In the genomic region with DNA sequence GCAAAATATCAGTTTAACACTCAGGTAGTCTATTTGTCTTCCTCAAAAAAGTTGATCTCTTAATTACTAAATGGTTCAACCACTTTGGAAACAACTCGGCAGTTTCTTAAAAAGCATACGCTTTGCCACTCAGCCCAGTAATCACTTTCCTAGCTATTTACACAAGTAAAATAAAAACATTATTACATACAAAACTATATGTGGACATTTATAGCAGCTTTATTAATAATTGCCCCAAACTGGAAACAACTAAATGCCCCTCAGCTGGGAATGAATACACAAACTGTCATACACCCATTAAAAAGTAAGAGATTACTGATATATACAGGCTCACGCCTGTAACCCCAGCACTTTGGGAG, we compare ENCODE assay signal across 13 cellular contexts. TPM values are rescaled to one million over a fixed set of nuclear protein-coding genes. Genes with fewer than 3 reads are reported as not detected.
DNase-seq lines count a peak whose midpoint lies in the region; ATAC-seq and TF ChIP-seq lines count a peak whose summit lies in the region.
"Had no signal": no experiment of that assay in that cellular context is flagged by ENCODE, and none has a peak within 500 bp of the region (broad histone marks: within the 10 kb centered on the region; RNA-seq: fewer than 3 reads in every experiment).

No MANE protein-coding gene starts in this region.

- H3K27ac ChIP-seq in OCI-LY3 (ENCODE audit: low read length) (peak overlapping the region; percentile 25), tibial artery (peak overlapping the region in 1 of 2 donors; percentile 10)
- H3K27ac ChIP-seq: BLaER1, parathyroid adenoma had no signal

- H3K9me3 Mint-ChIP-seq in activated naive CD4-positive, alpha-beta T cell treated with anti-CD3 and anti-CD28 coated beads for 36 hours, result no peaks in the 10 kb centered on the region
- H3K9me3 Mint-ChIP-seq in dendritic cell treated with granulocyte-macrophage colony-stimulating factor and Interleukin-4, amounts not matched to agents 40 ng/mL and 50 ng/mL, for 4 days, result no peaks in the 10 kb centered on the region
- H3K9me3 Mint-ChIP-seq in stimulated activated naive B cell treated with anti-CD40 and anti-IgM and Interleukin-4, amounts not matched to agents 10 μg/mL and 1 μg/mL and 100 μg/mL, for 72 hours, result no peaks in the 10 kb centered on the region
- no peaks in the 10 kb centered on the region for H3K9me3 Mint-ChIP-seq in endothelial cell (ENCODE audit: unreplicated experiment)

- DNase-seq in activated naive CD4-positive, alpha-beta T cell treated with anti-CD3 and anti-CD28 coated beads for 36 hours, result no peak
- no peak for DNase-seq in activated naive CD4-positive, alpha-beta T cell (lab: John Stamatoyannopoulos, UW)
- DNase-seq in stimulated activated naive B cell treated with anti-CD40 and anti-IgM and Interleukin-4, amounts not matched to agents 10 μg/mL and 1 μg/mL and 100 μg/mL, for 72 hours, result no peak
- DNase-seq in tibial artery (no peak), Ammon's horn (ENCODE audit: low spot score) (no peak), endothelial cell (ENCODE audit: low spot score) (no peak)
- DNase-seq: glutamatergic neuron, left lung, NCI-H1105 had no signal

- peaks cover 26% of the 10 kb centered on the region for H3K4me1 Mint-ChIP-seq in activated naive CD4-positive, alpha-beta T cell treated with anti-CD3 and anti-CD28 coated beads for 36 hours (ENCODE audit: low read depth)
- peaks cover 45% of the 10 kb centered on the region for H3K4me1 Mint-ChIP-seq in dendritic cell treated with granulocyte-macrophage colony-stimulating factor and Interleukin-4, amounts not matched to agents 40 ng/mL and 50 ng/mL, for 4 days (ENCODE audit: low read depth)
- H3K4me1 Mint-ChIP-seq in stimulated activated naive B cell treated with anti-CD40 and anti-IgM and Interleukin-4, amounts not matched to agents 10 μg/mL and 1 μg/mL and 100 μg/mL, for 72 hours, result peaks cover 35 to 57% of the 10 kb centered on the region in 2 donors
- peaks cover 9% of the 10 kb centered on the region for H3K4me1 Mint-ChIP-seq in endothelial cell (ENCODE audit: unreplicated experiment)

- no peak overlapping the region for H2AFZ ChIP-seq in OCI-LY3 (ENCODE audit: low read depth, low read length)
- H2AFZ ChIP-seq: parathyroid adenoma had no signal

- H3K9me3 ChIP-seq in OCI-LY3 (ENCODE audit: insufficient read depth, low read length), result no peaks in the 10 kb centered on the region
- no peaks in the 10 kb centered on the region for H3K9me3 ChIP-seq in tibial artery
- H3K9me3 ChIP-seq: BLaER1, left lung had no signal

- H4K20me1 ChIP-seq in OCI-LY3 (ENCODE audit: insufficient read depth, low read length), result peaks cover 52% of the 10 kb centered on the region

- CTCF ChIA-PET in activated naive CD4-positive, alpha-beta T cell treated with anti-CD3 and anti-CD28 coated beads for 36 hours (lab: Charles Lee), result interaction anchor here (0.6 to 5.2 kb wide), 9 partner anchors 10 to 139 kb away, joined by 3 to 44 read pairs (median 4); a partner anchor contains a TSS

- no peaks in the 10 kb centered on the region for H3K27me3 ChIP-seq in OCI-LY3 (ENCODE audit: low read depth, low read length)
- no peaks in the 10 kb centered on the region for H3K27me3 ChIP-seq in tibial artery
- H3K27me3 ChIP-seq: BLaER1, left lung had no signal

- H3K4me3 ChIP-seq in OCI-LY3 (ENCODE audit: low read length) (no peak overlapping the region), tibial artery (no peak overlapping the region)
- H3K4me3 ChIP-seq: BLaER1, left lung had no signal

- H3K36me3 Mint-ChIP-seq in activated naive CD4-positive, alpha-beta T cell treated with anti-CD3 and anti-CD28 coated beads for 36 hours (ENCODE audit: low read depth), result peaks cover 27% of the 10 kb centered on the region
- H3K36me3 Mint-ChIP-seq in dendritic cell treated with granulocyte-macrophage colony-stimulating factor and Interleukin-4, amounts not matched to agents 40 ng/mL and 50 ng/mL, for 4 days (ENCODE audit: low read depth), result peaks cover 48% of the 10 kb centered on the region
- peaks cover 36 to 51% of the 10 kb centered on the region in 2 donors for H3K36me3 Mint-ChIP-seq in stimulated activated naive B cell treated with anti-CD40 and anti-IgM and Interleukin-4, amounts not matched to agents 10 μg/mL and 1 μg/mL and 100 μg/mL, for 72 hours
- H3K36me3 Mint-ChIP-seq in endothelial cell (ENCODE audit: low read depth, unreplicated experiment), result peaks cover 23% of the 10 kb centered on the region

- H3K27ac Mint-ChIP-seq in activated naive CD4-positive, alpha-beta T cell treated with anti-CD3 and anti-CD28 coated beads for 36 hours, result peak overlapping the region; percentile 32
- H3K27ac Mint-ChIP-seq in dendritic cell treated with granulocyte-macrophage colony-stimulating factor and Interleukin-4, amounts not matched to agents 40 ng/mL and 50 ng/mL, for 4 days, result peak overlapping the region; percentile 14
- peak overlapping the region; percentile 100 for H3K27ac Mint-ChIP-seq in stimulated activated naive B cell treated with anti-CD40 and anti-IgM and Interleukin-4, amounts not matched to agents 10 μg/mL and 1 μg/mL and 100 μg/mL, for 72 hours
- H3K27ac Mint-ChIP-seq in endothelial cell (ENCODE audit: unreplicated experiment), result no peak overlapping the region

- no peaks in the 10 kb centered on the region for H3K27me3 Mint-ChIP-seq in activated naive CD4-positive, alpha-beta T cell treated with anti-CD3 and anti-CD28 coated beads for 36 hours (ENCODE audit: low read depth)
- no peaks in the 10 kb centered on the region for H3K27me3 Mint-ChIP-seq in dendritic cell treated with granulocyte-macrophage colony-stimulating factor and Interleukin-4, amounts not matched to agents 40 ng/mL and 50 ng/mL, for 4 days
- H3K27me3 Mint-ChIP-seq in stimulated activated naive B cell treated with anti-CD40 and anti-IgM and Interleukin-4, amounts not matched to agents 10 μg/mL and 1 μg/mL and 100 μg/mL, for 72 hours, result no peaks in the 10 kb centered on the region
- peaks cover 6% of the 10 kb centered on the region for H3K27me3 Mint-ChIP-seq in endothelial cell (ENCODE audit: unreplicated experiment)

- intact Hi-C loops in activated naive CD4-positive, alpha-beta T cell treated with anti-CD3 and anti-CD28 coated beads for 36 hours (cut with micrococcal nuclease), result no loop called here
- intact Hi-C loops in dendritic cell treated with granulocyte-macrophage colony-stimulating factor and Interleukin-4, amounts not matched to agents 40 ng/mL and 50 ng/mL, for 4 days (cut with micrococcal nuclease), result no loop called here
- intact Hi-C loops in tibial artery (cut with DNase I; ENCODE audit: low total_unique reads), result no loop called here

- H3K4me2 ChIP-seq in OCI-LY3 (ENCODE audit: low read length), result no peak overlapping the region
- H3K4me2 ChIP-seq: BLaER1 had no signal

- no peak overlapping the region for H3K4me3 Mint-ChIP-seq in activated naive CD4-positive, alpha-beta T cell treated with anti-CD3 and anti-CD28 coated beads for 36 hours
- H3K4me3 Mint-ChIP-seq in dendritic cell treated with granulocyte-macrophage colony-stimulating factor and Interleukin-4, amounts not matched to agents 40 ng/mL and 50 ng/mL, for 4 days, result no peak overlapping the region
- peak overlapping the region; percentile 8 to 10 for H3K4me3 Mint-ChIP-seq in stimulated activated naive B cell treated with anti-CD40 and anti-IgM and Interleukin-4, amounts not matched to agents 10 μg/mL and 1 μg/mL and 100 μg/mL, for 72 hours
- no peak overlapping the region for H3K4me3 Mint-ChIP-seq in endothelial cell (ENCODE audit: unreplicated experiment)

- H3K4me1 ChIP-seq in OCI-LY3 (ENCODE audit: low read length) (peaks cover 49% of the 10 kb centered on the region), tibial artery (peaks cover 0 to 39% (median 19%) of the 10 kb centered on the region in 4 donors)

- H3K36me3 ChIP-seq in OCI-LY3 (replicated peaks; ENCODE audit: low read depth, low read length) (peaks cover 48% of the 10 kb centered on the region), tibial artery (peaks cover 39 to 66% (median 46%) of the 10 kb centered on the region in 3 donors)

- peak; percentile 1 to 3 for ATAC-seq in stimulated activated naive B cell treated with anti-CD40 and anti-IgM and Interleukin-4, amounts not matched to agents 10 μg/mL and 1 μg/mL and 100 μg/mL, for 72 hours (replicated peaks)
- ATAC-seq: left lung had no signal

- no peak overlapping the region for H3K9ac ChIP-seq in OCI-LY3 (ENCODE audit: low read length)
- H3K9ac ChIP-seq: BLaER1, parathyroid adenoma had no signal

- peaks cover 11% of the 10 kb centered on the region for H3K79me2 ChIP-seq in OCI-LY3 (ENCODE audit: low read length)
- H3K79me2 ChIP-seq: parathyroid adenoma had no signal

- TF ChIP-seq CTCF in OCI-LY3 (IDR thresholded peaks at IDR 0.05; ENCODE audit: low read depth, low read length) (no peak), tibial artery (IDR thresholded peaks at IDR 0.05) (no peak), endothelial cell (IDR thresholded peaks at IDR 0.05; ENCODE audit: unreplicated experiment) (no peak)

RNA-seq across cellular contexts. Expression of a gene that starts 7.4 kb away (rescaled TPM):
- total RNA-seq in activated naive CD4-positive, alpha-beta T cell treated with anti-CD3 and anti-CD28 coated beads for 36 hours, result over 10,000 TPM; 18,342 to 18,732 TPM
- total RNA-seq in endothelial cell (ENCODE audit: unreplicated experiment), result 13,000 TPM

RNA-seq across cellular contexts. Expression of a gene that starts 51.9 kb away (rescaled TPM):
- 10 to 100 TPM; 38.7 to 47.1 TPM for total RNA-seq in activated naive CD4-positive, alpha-beta T cell treated with anti-CD3 and anti-CD28 coated beads for 36 hours
- 23.8 TPM for total RNA-seq in endothelial cell (ENCODE audit: unreplicated experiment)

Comparison
In these comparisons a context has a peak if more than half of its experiments do, and no peak if none do; other contexts are left out.
1. H3K4me3 Mint-ChIP-seq: peak in stimulated activated naive B cell treated with anti-CD40 and anti-IgM and Interleukin-4, amounts not matched to agents 10 μg/mL and 1 μg/mL and 100 μg/mL, for 72 hours (2 of 2); none in activated naive CD4-positive, alpha-beta T cell treated with anti-CD3 and anti-CD28 coated beads for 36 hours (single experiment), dendritic cell treated with granulocyte-macrophage colony-stimulating factor and Interleukin-4, amounts not matched to agents 40 ng/mL and 50 ng/mL, for 4 days (single experiment) and endothelial cell (single experiment).